Comparison of ENCODE assay signal across 8 cellular contexts in genomic region chr1:42957229-42957879, GRCh38. TPM values are rescaled to one million over a fixed set of nuclear protein-coding genes. Genes with fewer than 3 reads are reported as not detected.
A peak's percentile ranks its signal among the peaks of the same experiment; 100 is the strongest.
DNase-seq lines count a peak whose midpoint lies in the region; ATAC-seq, FAIRE-seq and TF ChIP-seq lines count a peak whose summit lies in the region.

No MANE protein-coding gene starts in this region.

- CTCF ChIA-PET in PC-3 (lab: Charles Lee) (interaction anchor here (1.0 kb wide), 1 partner anchor 34 kb away, joined by 4 read pairs; no protein-coding TSS in a partner anchor), endothelial cell of umbilical vein (lab: Charles Lee) (interaction anchor here (1.0 to 3.5 kb wide), 4 partner anchors 33 to 117 kb away, joined by 4 to 17 read pairs (median 6); no protein-coding TSS in a partner anchor)

- H3K9me1 ChIP-seq in endothelial cell of umbilical vein (replicated peaks; ENCODE audit: control insufficient read depth, extremely low read depth, insufficient read depth, low read length) = no peaks in the 10 kb centered on the region

- no peaks in the 10 kb centered on the region for H3F3A ChIP-seq in PC-3 (ENCODE audit: low read length, unreplicated experiment)

- H3K4me1 ChIP-seq in PC-3 (ENCODE audit: insufficient read depth, low read length) = peaks cover 68% of the 10 kb centered on the region
- peaks cover 16% of the 10 kb centered on the region for H3K4me1 ChIP-seq in endothelial cell of umbilical vein (ENCODE audit: control insufficient read depth, extremely low read depth, insufficient read depth, low read length)
- H3K4me1 ChIP-seq in osteoblast (ENCODE audit: insufficient read depth, low read length) = peaks cover 22% of the 10 kb centered on the region

- H3K9me3 ChIP-seq in PC-3 (ENCODE audit: low read length) (no peaks in the 10 kb centered on the region), endothelial cell of umbilical vein (replicated peaks; ENCODE audit: control insufficient read depth, insufficient read depth, low read length) (no peaks in the 10 kb centered on the region), osteoblast (ENCODE audit: low read depth, low read length) (no peaks in the 10 kb centered on the region)

- H3K9me2 ChIP-seq in PC-3 (replicated peaks; ENCODE audit: low read length) = no peaks in the 10 kb centered on the region

- TF ChIP-seq POLR2A in endothelial cell of umbilical vein (IDR thresholded peaks at IDR 0.05; ENCODE audit: low read depth, low read length) = no peak

- H3K9ac ChIP-seq in PC-3 (ENCODE audit: low read length) = peak overlapping the region; percentile 70
- peak overlapping the region; percentile 77 for H3K9ac ChIP-seq in endothelial cell of umbilical vein (replicated peaks; ENCODE audit: extremely low read depth, insufficient read depth, low read length)

- H3K4me3 ChIP-seq in PC-3 (ENCODE audit: low read length) (peak overlapping the region; percentile 99), endothelial cell of umbilical vein (replicated peaks in 1 of 3; ENCODE audit: insufficient read depth in 1 of 3, low read depth in 1 of 3, low read length in 3 of 3) (peak overlapping the region; percentile 43 to 79 (median 57)), osteoblast (ENCODE audit: insufficient read depth, low read length) (peak overlapping the region; percentile 93)

- H3K36me3 ChIP-seq in PC-3 (ENCODE audit: low read depth, low read length) (peaks cover 42% of the 10 kb centered on the region), endothelial cell of umbilical vein (ENCODE audit: control insufficient read depth in 2 of 2, extremely low read depth in 1 of 2, insufficient read depth in 2 of 2, low read length in 2 of 2) (no peaks in the 10 kb centered on the region), osteoblast (ENCODE audit: insufficient read depth, low read length) (no peaks in the 10 kb centered on the region)

- TF ChIP-seq CTCF in PC-3 (conservative IDR thresholded peaks at IDR 0.05; ENCODE audit: low read depth, low read length) (no peak), endothelial cell of umbilical vein (IDR thresholded peaks at IDR 0.05; ENCODE audit: extremely low read depth in 1 of 2, insufficient read depth in 1 of 2, low read depth in 1 of 2, low read length in 2 of 2) (no peak), osteoblast (IDR thresholded peaks at IDR 0.05; ENCODE audit: extremely low read depth, low read depth, low read length) (no peak)

- DNase-seq in ELF-1 (ENCODE audit: low read depth, low spot score) (peak; percentile 39), PC-3 (no peak), endothelial cell of umbilical vein (ENCODE audit: low read depth, low spot score) (peak; percentile 19), osteoblast (ENCODE audit: insufficient read length, low spot score, missing footprints) (peak; percentile 37), DMS153 (lab: John Stamatoyannopoulos, UW) (no peak), DMS79 (lab: John Stamatoyannopoulos, UW) (no peak), germinal center (ENCODE audit: low spot score) (no peak)

- dilution Hi-C loops in endothelial cell of umbilical vein (cut with MboI; ENCODE audit: extremely low pct_ligation_motif_present, low sequenced_read_pairs) = no loop called here

- peak overlapping the region; percentile 17 for H3K27ac ChIP-seq in PC-3 (ENCODE audit: low read length)
- H3K27ac ChIP-seq in endothelial cell of umbilical vein (ENCODE audit: insufficient read depth, low read depth, low read length) = peak overlapping the region; percentile 68
- H3K27ac ChIP-seq in osteoblast (ENCODE audit: low read depth, low read length) = peak overlapping the region; percentile 66

- TSS peak; percentile 51 for BruUV-seq in PC-3 (replicated peaks; lab: Mats Ljungman, UMichigan)
- BruUV-seq in endothelial cell of umbilical vein (replicated peaks; lab: Mats Ljungman, UMichigan) = TSS peak; percentile 34

- peaks cover 50% of the 10 kb centered on the region for H4K20me1 ChIP-seq in PC-3 (ENCODE audit: low read length)
- H4K20me1 ChIP-seq in endothelial cell of umbilical vein (replicated peaks; ENCODE audit: control insufficient read depth, extremely low read depth, insufficient read depth, low read length) = no peaks in the 10 kb centered on the region
- H4K20me1 ChIP-seq in osteoblast (ENCODE audit: insufficient read depth, low read length) = peaks cover 6% of the 10 kb centered on the region

- FAIRE-seq in endothelial cell of umbilical vein (lab: Jason Lieb, UNC) = no peak

- H3K4me2 ChIP-seq in PC-3 (ENCODE audit: low read length) (peak overlapping the region; percentile 97), endothelial cell of umbilical vein (ENCODE audit: insufficient read depth, low read length) (peak overlapping the region; percentile 70), osteoblast (ENCODE audit: insufficient read depth, low read length) (peak overlapping the region; percentile 100)

- H3K79me2 ChIP-seq in PC-3 (ENCODE audit: low read length) (peaks cover 92% of the 10 kb centered on the region), endothelial cell of umbilical vein (ENCODE audit: control insufficient read depth, insufficient read depth, low read length) (peaks cover 16% of the 10 kb centered on the region), osteoblast (ENCODE audit: insufficient read depth, low read length) (peaks cover 53% of the 10 kb centered on the region)

- POLR2A ChIA-PET in PC-3 (lab: Charles Lee; ENCODE audit: unreplicated experiment) = no interaction called here
- POLR2A ChIA-PET in endothelial cell of umbilical vein (lab: Charles Lee) = no interaction called here

- H3K27me3 ChIP-seq in PC-3 (ENCODE audit: low read length) (no peaks in the 10 kb centered on the region), endothelial cell of umbilical vein (ENCODE audit: control insufficient read depth in 2 of 2, insufficient read depth in 2 of 2, low read length in 2 of 2) (no peaks in the 10 kb centered on the region), osteoblast (ENCODE audit: insufficient read depth, low read length) (no peaks in the 10 kb centered on the region)

- ATAC-seq in PC-3 (no peak), GM18909 (IDR thresholded peaks at IDR 0.05; ENCODE audit: poor library complexity, unreplicated experiment) (no peak)

- H2AFZ ChIP-seq in PC-3 (ENCODE audit: low read length) = no peak overlapping the region
- H2AFZ ChIP-seq in endothelial cell of umbilical vein (ENCODE audit: low read depth, low read length) = peak overlapping the region; percentile 83
- peak overlapping the region; percentile 70 for H2AFZ ChIP-seq in osteoblast (ENCODE audit: low read length)

- intact Hi-C loops in PC-3 (cut with micrococcal nuclease) (loop anchor here (5.0 kb wide), 2 partner anchors 35 to 80 kb away; no protein-coding TSS in a partner anchor), endothelial cell of umbilical vein (cut with micrococcal nuclease) (no loop called here)

TF ChIP-seq in endothelial cell of umbilical vein, 7 proteins besides CTCF, POLR2A, EP300 and RAD21:
- TF ChIP-seq JUN (IDR thresholded peaks at IDR 0.05; ENCODE audit: borderline replicate concordance, insufficient read depth, insufficient read length, low read depth) (no peak), GATA2 (IDR thresholded peaks at IDR 0.05; ENCODE audit: insufficient read depth, insufficient read length, low read depth, low read length) (no peak), EZH2 (IDR thresholded peaks at IDR 0.05; ENCODE audit: borderline replicate concordance, low read depth, low read length, severe bottlenecking) (no peak), MYC (IDR thresholded peaks at IDR 0.05; ENCODE audit: low read depth, low read length) (no peak), FOS (IDR thresholded peaks at IDR 0.05; ENCODE audit: borderline replicate concordance, insufficient read depth, low read length) (no peak), POLR2AphosphoS5 (IDR thresholded peaks at IDR 0.05; ENCODE audit: insufficient read depth, low read depth, low read length) (no peak)
- TF ChIP-seq, protein P1, sequence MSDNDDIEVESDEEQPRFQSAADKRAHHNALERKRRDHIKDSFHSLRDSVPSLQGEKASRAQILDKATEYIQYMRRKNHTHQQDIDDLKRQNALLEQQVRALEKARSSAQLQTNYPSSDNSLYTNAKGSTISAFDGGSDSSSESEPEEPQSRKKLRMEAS (IDR thresholded peaks at IDR 0.05; ENCODE audit: insufficient read depth, insufficient read length) = no peak

RNA-seq across cellular contexts. Expression of gene SLC2A1, which starts 1.3 kb away (rescaled TPM):
- 245 and 264 TPM in 2 replicates for total RNA-seq in PC-3 (2014; rRNA removed)
- 38.7 and 42.2 TPM in 2 replicates for total RNA-seq in endothelial cell of umbilical vein
- 46.5 and 52.5 TPM in 2 replicates for polyA plus RNA-seq in endothelial cell of umbilical vein
- 21.5 and 24.7 TPM in 2 replicates for polyA plus RNA-seq in endothelial cell of umbilical vein (2011; cell fraction: cytosol; rRNA removed)
- polyA plus RNA-seq in endothelial cell of umbilical vein (2011; cell fraction: nucleus; rRNA removed) = 28.6 and 30.8 TPM in 2 replicates
- 15.0 and 15.9 TPM in 2 replicates for polyA plus RNA-seq in endothelial cell of umbilical vein (2012)
- polyA minus RNA-seq in endothelial cell of umbilical vein = 37.1 and 43.2 TPM in 2 replicates
- 19.2 TPM for polyA minus RNA-seq in endothelial cell of umbilical vein (2011; cell fraction: cytosol; rRNA and poly(A)+ RNA removed)
- polyA minus RNA-seq in endothelial cell of umbilical vein (2011; cell fraction: nucleus; rRNA and poly(A)+ RNA removed) = 21.7 and 24.7 TPM in 2 replicates
- total RNA-seq in osteoblast = 28.3 and 43.4 TPM in 2 replicates

Comparison
In these comparisons a context has a peak if more than half of its experiments do, and no peak if none do; other contexts are left out.
1. DNase-seq: peak in ELF-1 (single experiment), endothelial cell of umbilical vein (single experiment) and osteoblast (single experiment); none in PC-3 (single experiment), DMS153 (single experiment), DMS79 (single experiment) and germinal center (single experiment).
2. H3K27ac ChIP-seq: peak in every context shown above with its lines; median percentile 68 in endothelial cell of umbilical vein; 66 in osteoblast; 17 in PC-3.
3. Peak in every context shown above with its lines, with median percentiles within 50 percentile points of each other: H3K4me2 ChIP-seq and H3K4me3 ChIP-seq.